ENCODE assay signal across 2 cellular contexts in the genomic region with DNA sequence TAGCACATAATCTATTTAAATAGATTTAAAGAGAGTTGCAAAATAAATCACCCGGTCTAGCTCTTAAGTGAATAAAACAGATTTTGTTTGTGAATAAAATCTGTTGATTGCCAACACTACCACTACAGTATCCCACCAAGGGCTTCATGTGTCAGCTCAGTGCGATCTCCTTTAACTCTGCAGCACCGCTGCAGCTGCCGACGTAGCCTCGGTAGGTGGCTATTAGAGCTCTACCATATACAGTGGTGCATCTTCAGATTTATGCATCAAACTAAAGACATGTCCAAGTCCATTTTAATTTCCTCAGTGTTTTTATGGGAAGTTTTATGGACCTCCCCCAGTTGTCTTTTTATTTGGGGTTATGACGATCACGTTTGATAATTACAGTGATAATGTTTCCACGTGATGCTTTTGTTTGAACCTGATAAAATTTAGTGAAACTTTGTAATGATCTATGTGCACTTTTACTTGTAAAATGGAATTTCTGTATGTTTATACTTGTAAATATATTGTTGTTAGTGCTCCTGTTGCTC.
TF ChIP-seq lines count a peak whose summit lies in the region.

No MANE protein-coding gene starts in this region.

TF ChIP-seq in GM23338, 12 proteins besides CTCF, POLR2A, EP300 and RAD21:
- no peak for TF ChIP-seq ZNF114 (CRISPR knock-in tag; IDR thresholded peaks at IDR 0.05)
- TF ChIP-seq ZNF331 (CRISPR knock-in tag; IDR thresholded peaks at IDR 0.05; ENCODE audit: low read depth): no peak
- TF ChIP-seq CREB1 (CRISPR knock-in tag; IDR thresholded peaks at IDR 0.05; ENCODE audit: low read depth): no peak
- no peak for TF ChIP-seq POLR2AphosphoS5 (IDR thresholded peaks at IDR 0.05; ENCODE audit: low read depth)

TF ChIP-seq in K562, 482 proteins besides CTCF, POLR2A, EP300 and RAD21:
- no peak for TF ChIP-seq PHB2 (IDR thresholded peaks at IDR 0.05; ENCODE audit: low read depth)
- no peak for TF ChIP-seq SIN3A (IDR thresholded peaks at IDR 0.05; ENCODE audit: borderline replicate concordance in 2 of 2, control insufficient read depth in 1 of 2, low read depth in 2 of 2, low read length in 2 of 2)
- TF ChIP-seq ZC3H4 (CRISPR knock-in tag; IDR thresholded peaks at IDR 0.05; ENCODE audit: borderline replicate concordance): no peak
- TF ChIP-seq, protein P1, sequence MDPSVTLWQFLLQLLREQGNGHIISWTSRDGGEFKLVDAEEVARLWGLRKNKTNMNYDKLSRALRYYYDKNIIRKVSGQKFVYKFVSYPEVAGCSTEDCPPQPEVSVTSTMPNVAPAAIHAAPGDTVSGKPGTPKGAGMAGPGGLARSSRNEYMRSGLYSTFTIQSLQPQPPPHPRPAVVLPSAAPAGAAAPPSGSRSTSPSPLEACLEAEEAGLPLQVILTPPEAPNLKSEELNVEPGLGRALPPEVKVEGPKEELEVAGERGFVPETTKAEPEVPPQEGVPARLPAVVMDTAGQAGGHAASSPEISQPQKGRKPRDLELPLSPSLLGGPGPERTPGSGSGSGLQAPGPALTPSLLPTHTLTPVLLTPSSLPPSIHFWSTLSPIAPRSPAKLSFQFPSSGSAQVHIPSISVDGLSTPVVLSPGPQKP (CRISPR knock-in tag; IDR thresholded peaks at IDR 0.05): no peak
- no peak for TF ChIP-seq CSDE1 (IDR thresholded peaks at IDR 0.05)
- TF ChIP-seq, protein P2, sequence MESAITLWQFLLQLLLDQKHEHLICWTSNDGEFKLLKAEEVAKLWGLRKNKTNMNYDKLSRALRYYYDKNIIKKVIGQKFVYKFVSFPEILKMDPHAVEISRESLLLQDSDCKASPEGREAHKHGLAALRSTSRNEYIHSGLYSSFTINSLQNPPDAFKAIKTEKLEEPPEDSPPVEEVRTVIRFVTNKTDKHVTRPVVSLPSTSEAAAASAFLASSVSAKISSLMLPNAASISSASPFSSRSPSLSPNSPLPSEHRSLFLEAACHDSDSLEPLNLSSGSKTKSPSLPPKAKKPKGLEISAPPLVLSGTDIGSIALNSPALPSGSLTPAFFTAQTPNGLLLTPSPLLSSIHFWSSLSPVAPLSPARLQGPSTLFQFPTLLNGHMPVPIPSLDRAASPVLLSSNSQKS (CRISPR knock-in tag; IDR thresholded peaks at IDR 0.05): no peak
- TF ChIP-seq, protein P3, sequence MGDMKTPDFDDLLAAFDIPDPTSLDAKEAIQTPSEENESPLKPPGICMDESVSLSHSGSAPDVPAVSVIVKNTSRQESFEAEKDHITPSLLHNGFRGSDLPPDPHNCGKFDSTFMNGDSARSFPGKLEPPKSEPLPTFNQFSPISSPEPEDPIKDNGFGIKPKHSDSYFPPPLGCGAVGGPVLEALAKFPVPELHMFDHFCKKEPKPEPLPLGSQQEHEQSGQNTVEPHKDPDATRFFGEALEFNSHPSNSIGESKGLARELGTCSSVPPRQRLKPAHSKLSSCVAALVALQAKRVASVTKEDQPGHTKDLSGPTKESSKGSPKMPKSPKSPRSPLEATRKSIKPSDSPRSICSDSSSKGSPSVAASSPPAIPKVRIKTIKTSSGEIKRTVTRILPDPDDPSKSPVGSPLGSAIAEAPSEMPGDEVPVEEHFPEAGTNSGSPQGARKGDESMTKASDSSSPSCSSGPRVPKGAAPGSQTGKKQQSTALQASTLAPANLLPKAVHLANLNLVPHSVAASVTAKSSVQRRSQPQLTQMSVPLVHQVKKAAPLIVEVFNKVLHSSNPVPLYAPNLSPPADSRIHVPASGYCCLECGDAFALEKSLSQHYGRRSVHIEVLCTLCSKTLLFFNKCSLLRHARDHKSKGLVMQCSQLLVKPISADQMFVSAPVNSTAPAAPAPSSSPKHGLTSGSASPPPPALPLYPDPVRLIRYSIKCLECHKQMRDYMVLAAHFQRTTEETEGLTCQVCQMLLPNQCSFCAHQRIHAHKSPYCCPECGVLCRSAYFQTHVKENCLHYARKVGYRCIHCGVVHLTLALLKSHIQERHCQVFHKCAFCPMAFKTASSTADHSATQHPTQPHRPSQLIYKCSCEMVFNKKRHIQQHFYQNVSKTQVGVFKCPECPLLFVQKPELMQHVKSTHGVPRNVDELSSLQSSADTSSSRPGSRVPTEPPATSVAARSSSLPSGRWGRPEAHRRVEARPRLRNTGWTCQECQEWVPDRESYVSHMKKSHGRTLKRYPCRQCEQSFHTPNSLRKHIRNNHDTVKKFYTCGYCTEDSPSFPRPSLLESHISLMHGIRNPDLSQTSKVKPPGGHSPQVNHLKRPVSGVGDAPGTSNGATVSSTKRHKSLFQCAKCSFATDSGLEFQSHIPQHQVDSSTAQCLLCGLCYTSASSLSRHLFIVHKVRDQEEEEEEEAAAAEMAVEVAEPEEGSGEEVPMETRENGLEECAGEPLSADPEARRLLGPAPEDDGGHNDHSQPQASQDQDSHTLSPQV (IDR thresholded peaks at IDR 0.05): no peak
- no peak for TF ChIP-seq NCOA4 (IDR thresholded peaks at IDR 0.05; ENCODE audit: partially characterized antibody)
- TF ChIP-seq ZNF274 (IDR thresholded peaks at IDR 0.05; ENCODE audit: borderline replicate concordance, low read depth, low read length): no peak
- TF ChIP-seq GTF2F1 (IDR thresholded peaks at IDR 0.05; ENCODE audit: low read depth, low read length): no peak
- TF ChIP-seq NONO (IDR thresholded peaks at IDR 0.05; ENCODE audit: low read depth in 2 of 2, low read length in 1 of 2): no peak
- TF ChIP-seq, protein P4, sequence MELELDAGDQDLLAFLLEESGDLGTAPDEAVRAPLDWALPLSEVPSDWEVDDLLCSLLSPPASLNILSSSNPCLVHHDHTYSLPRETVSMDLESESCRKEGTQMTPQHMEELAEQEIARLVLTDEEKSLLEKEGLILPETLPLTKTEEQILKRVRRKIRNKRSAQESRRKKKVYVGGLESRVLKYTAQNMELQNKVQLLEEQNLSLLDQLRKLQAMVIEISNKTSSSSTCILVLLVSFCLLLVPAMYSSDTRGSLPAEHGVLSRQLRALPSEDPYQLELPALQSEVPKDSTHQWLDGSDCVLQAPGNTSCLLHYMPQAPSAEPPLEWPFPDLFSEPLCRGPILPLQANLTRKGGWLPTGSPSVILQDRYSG (tag; conservative IDR thresholded peaks at IDR 0.05; ENCODE audit: low read depth): no peak
- TF ChIP-seq, protein P5, sequence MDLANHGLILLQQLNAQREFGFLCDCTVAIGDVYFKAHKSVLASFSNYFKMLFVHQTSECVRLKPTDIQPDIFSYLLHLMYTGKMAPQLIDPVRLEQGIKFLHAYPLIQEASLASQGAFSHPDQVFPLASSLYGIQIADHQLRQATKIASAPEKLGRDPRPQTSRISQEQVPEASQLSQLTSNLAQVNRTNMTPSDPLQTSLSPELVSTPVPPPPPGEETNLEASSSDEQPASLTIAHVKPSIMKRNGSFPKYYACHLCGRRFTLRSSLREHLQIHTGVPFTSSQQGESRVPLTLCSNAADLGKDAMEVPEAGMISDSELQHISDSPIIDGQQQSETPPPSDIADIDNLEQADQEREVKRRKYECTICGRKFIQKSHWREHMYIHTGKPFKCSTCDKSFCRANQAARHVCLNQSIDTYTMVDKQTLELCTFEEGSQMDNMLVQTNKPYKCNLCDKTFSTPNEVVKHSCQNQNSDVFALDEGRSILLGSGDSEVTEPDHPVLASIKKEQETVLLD (IDR thresholded peaks at IDR 0.05): no peak
- TF ChIP-seq, protein P6, sequence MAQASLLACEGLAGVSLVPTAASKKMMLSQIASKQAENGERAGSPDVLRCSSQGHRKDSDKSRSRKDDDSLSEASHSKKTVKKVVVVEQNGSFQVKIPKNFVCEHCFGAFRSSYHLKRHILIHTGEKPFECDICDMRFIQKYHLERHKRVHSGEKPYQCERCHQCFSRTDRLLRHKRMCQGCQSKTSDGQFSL (CRISPR knock-in tag; IDR thresholded peaks at IDR 0.05): no peak
- TF ChIP-seq, protein P6 (tag; IDR thresholded peaks at IDR 0.05): no peak
- TF ChIP-seq, protein P7, sequence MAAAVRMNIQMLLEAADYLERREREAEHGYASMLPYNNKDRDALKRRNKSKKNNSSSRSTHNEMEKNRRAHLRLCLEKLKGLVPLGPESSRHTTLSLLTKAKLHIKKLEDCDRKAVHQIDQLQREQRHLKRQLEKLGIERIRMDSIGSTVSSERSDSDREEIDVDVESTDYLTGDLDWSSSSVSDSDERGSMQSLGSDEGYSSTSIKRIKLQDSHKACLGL (CRISPR knock-in tag; IDR thresholded peaks at IDR 0.05; ENCODE audit: borderline replicate concordance, poor library complexity, severe bottlenecking): no peak
- no peak for TF ChIP-seq ZSCAN32 (CRISPR knock-in tag; IDR thresholded peaks at IDR 0.05)
- no peak for TF ChIP-seq ZFP30 (CRISPR knock-in tag; IDR thresholded peaks at IDR 0.05; ENCODE audit: borderline replicate concordance)
- TF ChIP-seq CHD1 (IDR thresholded peaks at IDR 0.05; ENCODE audit: low read length): no peak
- no peak for TF ChIP-seq ZSCAN29 (IDR thresholded peaks at IDR 0.05)
TF ChIP-seq in K562: peak in this region for 0.
